20 cellular contexts compared by ENCODE assay signal in genomic region chr11:103920933-103921332, GRCh38.
A peak's percentile ranks its signal among the peaks of the same experiment; 100 is the strongest.
DNase-seq lines count a peak whose midpoint lies in the region; ATAC-seq and TF ChIP-seq lines count a peak whose summit lies in the region.
"Had no signal": no experiment of that assay in that cellular context is flagged by ENCODE, and none has a peak within 500 bp of the region (broad histone marks: within the 10 kb centered on the region; RNA-seq: fewer than 3 reads in every experiment).

No MANE protein-coding gene starts in this region.

- H2BK15ac ChIP-seq in IMR-90 (ENCODE audit: low read depth, low read length): no peak overlapping the region

- 0 out of 2 replicates have a peak, but pooled peaks cover 2% of the 10 kb centered on the region for H3F3A ChIP-seq in SU-DHL-6 (ENCODE audit: insufficient read depth)

- H3K9me2 ChIP-seq in SU-DHL-6 (replicated peaks; ENCODE audit: insufficient read depth, low read length): no peaks in the 10 kb centered on the region

- dilution Hi-C loops in IMR-90 (cut with HindIII; ENCODE audit: low sequenced_read_pairs, unreplicated experiment): no loop called here

- peak overlapping the region; percentile 43; the same call in 1 of the 2 replicates for H3K18ac ChIP-seq in IMR-90 (ENCODE audit: low read depth, low read length)

- no peak overlapping the region for H3K4me3 ChIP-seq in IMR-90 (ENCODE audit: insufficient read depth, low read depth, low read length)
- no peak overlapping the region for H3K4me3 ChIP-seq in SU-DHL-6 (ENCODE audit: insufficient read depth, low read length, poor library complexity, severe bottlenecking)
- H3K4me3 ChIP-seq: cardiac muscle cell, HAP-1, prostate gland, SK-N-MC, tibial nerve had no signal

- TF ChIP-seq CTCF in GM12872 (IDR thresholded peaks at IDR 0.05; ENCODE audit: insufficient read depth, low read depth, low read length) (peak; percentile 23; the same call in 2 of the 3 replicates), IMR-90 (conservative IDR thresholded peaks at IDR 0.05; ENCODE audit: low read depth, low read length) (no peak), SU-DHL-6 (IDR thresholded peaks at IDR 0.05; ENCODE audit: insufficient read depth, low read length, poor library complexity, severe bottlenecking) (peak; percentile 35)

- H3K79me2 ChIP-seq in SU-DHL-6 (ENCODE audit: insufficient read depth, low read length): no peaks in the 10 kb centered on the region

- H3K23ac ChIP-seq in IMR-90 (ENCODE audit: low read depth, low read length): no peak overlapping the region

- no peak overlapping the region for H2BK5ac ChIP-seq in IMR-90 (ENCODE audit: low read depth, low read length, poor library complexity, severe bottlenecking)

- ATAC-seq in IMR-90 (ENCODE audit: low read depth): no peak
- ATAC-seq in stimulated activated naive CD8-positive, alpha-beta T cell treated with anti-CD3 and anti-CD28 coated beads, Interleukin-15, Interleukin-2, amounts not matched to agents 100 U/mL and 50 U/mL, for 24 hours: no peak
- ATAC-seq: CD8-positive, alpha-beta T cell; left cardiac atrium had no signal

- no peak for TF ChIP-seq RAD21 in IMR-90 (IDR thresholded peaks at IDR 0.05; ENCODE audit: low read length)

- H3K79me1 ChIP-seq in IMR-90 (ENCODE audit: low read depth in 1 of 2, low read length in 2 of 2): 0 out of 4 replicates have a peak, but pooled peaks cover 0 to 2% of the 10 kb centered on the region in 2 experiments

- H3K9me3 ChIP-seq in IMR-90 (ENCODE audit: control insufficient read depth, insufficient read depth, low read length): no peaks in the 10 kb centered on the region
- H3K9me3 ChIP-seq in SU-DHL-6 (ENCODE audit: insufficient read depth, low read length): no peaks in the 10 kb centered on the region
- H3K9me3 ChIP-seq: HAP-1, prostate gland, tibial nerve had no signal

- no peak overlapping the region for H3K56ac ChIP-seq in IMR-90 (ENCODE audit: extremely low read depth, insufficient read depth, low read length)

- H3K27ac ChIP-seq in IMR-90 (ENCODE audit: insufficient read depth, low read length): no peak overlapping the region
- H3K27ac ChIP-seq in SU-DHL-6 (ENCODE audit: low read depth, low read length): peak overlapping the region; percentile 45
- H3K27ac ChIP-seq: cardiac muscle cell, HL-60, prostate gland, SK-N-MC, tibial nerve, VCaP had no signal

- H2AFZ ChIP-seq in IMR-90 (replicated peaks; ENCODE audit: low read length, poor library complexity) (no peak overlapping the region), SU-DHL-6 (ENCODE audit: low read depth, low read length, severe bottlenecking) (no peak overlapping the region)

- no peak overlapping the region for H2BK20ac ChIP-seq in IMR-90 (ENCODE audit: low read depth, low read length)

- H4K20me1 ChIP-seq in IMR-90 (ENCODE audit: insufficient read depth, low read length) (no peaks in the 10 kb centered on the region), SU-DHL-6 (ENCODE audit: low read depth, low read length) (no peaks in the 10 kb centered on the region)

- H3K27me3 ChIP-seq in IMR-90 (ENCODE audit: control insufficient read depth, insufficient read depth, low read length) (no peaks in the 10 kb centered on the region), SU-DHL-6 (ENCODE audit: low read length) (no peaks in the 10 kb centered on the region)
- H3K27me3 ChIP-seq: cardiac muscle cell, tibial nerve had no signal

- peak overlapping the region; percentile 30 for H3K4ac ChIP-seq in IMR-90 (ENCODE audit: low read depth, low read length)

- no TSS peak for BruUV-seq in IMR-90 (replicated peaks; lab: Mats Ljungman, UMichigan)

- H3K9ac ChIP-seq in IMR-90 (ENCODE audit: low read depth, low read length) (no peak overlapping the region), SU-DHL-6 (ENCODE audit: low read length) (0 out of 2 replicates have a peak overlapping the region, but pooled peaks have one; percentile 1)

- no peak overlapping the region for H2AK9ac ChIP-seq in IMR-90 (replicated peaks; ENCODE audit: low read depth, low read length, poor library complexity)

- H3K4me2 ChIP-seq in IMR-90 (ENCODE audit: low read depth, low read length) (no peak overlapping the region), SU-DHL-6 (ENCODE audit: low read depth, low read length, poor library complexity, severe bottlenecking) (peak overlapping the region; percentile 16)

- intact Hi-C loops in IMR-90 (cut with micrococcal nuclease): loop anchor here (5.0 to 10.0 kb wide), 5 partner anchors 239 to 684 kb away; no protein-coding TSS in a partner anchor

- TF ChIP-seq POLR2A in IMR-90 (IDR thresholded peaks at IDR 0.05; ENCODE audit: low read depth, low read length): no peak

- in situ Hi-C loops in IMR-90 (cut with MboI; ENCODE audit: low sequenced_read_pairs): no loop called here

- DNase-seq in IMR-90 (no peak), iPS-NIHi7 (ENCODE audit: extremely low spot score) (peak; percentile 30), NCI-H82 treated with DMSO at 0.1 percent for 48 hours (lab: John Stamatoyannopoulos, UW; ENCODE audit: unreplicated experiment) (no peak)
- no peak for DNase-seq in activated CD8-positive, alpha-beta memory T cell treated with anti-CD3 and anti-CD28 coated beads, Interleukin-2, amount 50 U/mL, for 4 hours
- DNase-seq in stimulated activated naive CD8-positive, alpha-beta T cell treated with anti-CD3 and anti-CD28 coated beads, Interleukin-15, Interleukin-2, amounts not matched to agents 100 U/mL and 50 U/mL, for 24 hours: no peak
- DNase-seq: activated CD4-positive, alpha-beta T cell treated with anti-CD3 and anti-CD28 coated beads, Interleukin-2, amount 50 U/mL, for 1 hour; activated naive CD4-positive, alpha-beta T cell treated with anti-CD3 and anti-CD28 coated beads, Interleukin-2, amount 50 U/mL, for 16 hours; CD8-positive, alpha-beta T cell; DMS153; left cardiac atrium; NCI-H1417 had no signal

- H4K5ac ChIP-seq in IMR-90 (ENCODE audit: low read depth, low read length): 0 out of 2 replicates have a peak overlapping the region, but pooled peaks have one; percentile 20

- no peak overlapping the region for H2AK5ac ChIP-seq in IMR-90 (ENCODE audit: low read depth, low read length)

- peaks cover 3% of the 10 kb centered on the region; the same call in 1 of the 2 replicates for H3K4me1 ChIP-seq in IMR-90 (ENCODE audit: control insufficient read depth, insufficient read depth, low read length)
- H3K4me1 ChIP-seq: HAP-1, prostate gland, tibial nerve had no signal

- no peak overlapping the region for H4K8ac ChIP-seq in IMR-90 (ENCODE audit: low read depth in 2 of 2, low read length in 2 of 2)

- H2BK120ac ChIP-seq in IMR-90 (ENCODE audit: low read depth, low read length): no peak overlapping the region; the same call in 1 of the 2 replicates

- peaks cover 3% of the 10 kb centered on the region for H3K9me1 ChIP-seq in IMR-90 (ENCODE audit: insufficient read depth, low read length)

- H3K14ac ChIP-seq in IMR-90 (replicated peaks; ENCODE audit: low read depth, low read length): peak overlapping the region; percentile 24; the same call in 1 of the 2 replicates

- H3K36me3 ChIP-seq in IMR-90 (ENCODE audit: control insufficient read depth, insufficient read depth, low read length) (no peaks in the 10 kb centered on the region), SU-DHL-6 (ENCODE audit: low read length) (peaks cover 2% of the 10 kb centered on the region; the same call in 1 of the 2 replicates)
- H3K36me3 ChIP-seq: cardiac muscle cell, HAP-1, prostate gland, tibial nerve had no signal

- H4K91ac ChIP-seq in IMR-90 (ENCODE audit: insufficient read depth, low read depth, low read length): peak overlapping the region; percentile 15; the same call in 1 of the 2 replicates

- CTCF ChIA-PET in IMR-90 (lab: Yijun Ruan, JAX): interaction anchor here (1.0 to 1.1 kb wide), 2 partner anchors 44 to 239 kb away, joined by 3 to 4 read pairs; no protein-coding TSS in a partner anchor

- POLR2A ChIA-PET in IMR-90 (lab: Charles Lee; ENCODE audit: unreplicated experiment): no interaction called here

TF ChIP-seq in IMR-90, 13 proteins besides CTCF, POLR2A, EP300 and RAD21:
- TF ChIP-seq RFX5 (IDR thresholded peaks at IDR 0.05; ENCODE audit: low read depth, low read length) (no peak), USF2 (IDR thresholded peaks at IDR 0.05; ENCODE audit: low read depth, low read length) (no peak), MAZ (IDR thresholded peaks at IDR 0.05; ENCODE audit: borderline replicate concordance, low read depth, low read length) (no peak), CHD1 (IDR thresholded peaks at IDR 0.05; ENCODE audit: low read depth, low read length) (no peak), CEBPB (IDR thresholded peaks at IDR 0.05; ENCODE audit: low read depth, low read length) (no peak), RCOR1 (IDR thresholded peaks at IDR 0.05; ENCODE audit: insufficient replicate concordance, low read length) (no peak), ELK1 (IDR thresholded peaks at IDR 0.05; ENCODE audit: borderline replicate concordance, low read depth, low read length) (no peak), MAFK (IDR thresholded peaks at IDR 0.05; ENCODE audit: low read depth, low read length) (no peak), BHLHE40 (IDR thresholded peaks at IDR 0.05; ENCODE audit: low read depth, low read length) (no peak), FOS (IDR thresholded peaks at IDR 0.05; ENCODE audit: low read depth, low read length) (no peak), NFE2L2 (IDR thresholded peaks at IDR 0.05; ENCODE audit: low read depth, low read length) (no peak), MXI1 (IDR thresholded peaks at IDR 0.05; ENCODE audit: borderline replicate concordance, low read depth, low read length) (no peak), SMC3 (IDR thresholded peaks at IDR 0.05; ENCODE audit: low read depth, low read length) (no peak)
